Comparison of ENCODE assay signal across 1 cellular context in the genomic region with DNA sequence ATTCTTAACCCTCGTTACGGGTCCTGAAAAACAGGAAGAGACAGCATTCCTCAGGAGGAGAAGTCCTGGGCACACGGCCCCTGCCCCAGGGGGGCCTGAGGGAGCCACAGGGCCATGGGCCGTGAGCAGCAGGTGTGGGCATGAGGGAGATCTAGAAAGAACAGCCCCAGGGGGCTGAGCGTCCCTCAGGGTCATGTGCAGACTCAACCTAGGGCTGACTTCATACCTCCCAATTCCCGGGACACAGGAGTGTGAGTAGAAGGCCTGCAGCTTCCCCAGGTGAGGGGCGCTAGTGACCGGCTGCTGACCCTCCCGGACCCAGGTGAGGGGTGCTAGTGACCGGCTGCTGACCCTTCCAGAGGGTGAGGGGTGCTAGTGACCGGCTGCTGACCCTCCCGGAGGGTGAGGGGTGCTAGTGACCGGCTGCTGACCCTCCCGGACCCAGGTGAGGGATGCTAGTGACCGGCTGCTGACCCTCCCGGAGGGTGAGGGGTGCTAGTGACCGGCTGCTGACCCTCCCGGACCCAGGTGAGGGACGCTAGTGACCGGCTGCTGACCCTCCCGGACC.
TF ChIP-seq lines count a peak whose summit lies in the region.

No MANE protein-coding gene starts in this region.

TF ChIP-seq in K562, 482 proteins besides CTCF, POLR2A, EP300 and RAD21 (continued from another document):
- TF ChIP-seq EZH2 (IDR thresholded peaks at IDR 0.05; ENCODE audit: borderline replicate concordance, low read depth, low read length): 0 out of 2 replicates have a peak, but pooled peaks have one; percentile 67
TF ChIP-seq in K562: peak in this region for 1.
